ENCODE assay signal across 2 cellular contexts in the genomic region with DNA sequence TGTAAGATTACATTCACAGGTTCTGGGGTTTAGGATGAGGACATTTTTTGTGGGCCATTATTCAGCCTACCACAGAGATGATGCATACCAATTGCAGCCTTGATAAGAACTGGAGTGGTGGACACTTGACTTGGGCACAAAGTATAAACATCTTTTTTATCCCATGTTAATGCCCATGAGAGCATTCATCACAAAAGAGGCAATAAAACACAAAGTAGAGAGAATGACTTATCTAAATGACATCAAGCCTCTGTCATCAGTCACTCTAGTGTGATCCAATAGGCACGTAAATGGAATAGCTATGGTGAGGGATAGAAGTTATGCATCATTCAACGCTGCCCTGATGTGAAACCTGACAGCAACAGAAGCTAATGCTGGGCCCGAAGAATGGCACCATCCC.
TF ChIP-seq lines count a peak whose summit lies in the region.

No MANE protein-coding gene starts in this region.

TF ChIP-seq in IMR-90, 13 proteins besides CTCF, POLR2A, EP300 and RAD21:
- no peak for TF ChIP-seq NFE2L2 (IDR thresholded peaks at IDR 0.05; ENCODE audit: low read depth, low read length)
- TF ChIP-seq MAFK (IDR thresholded peaks at IDR 0.05; ENCODE audit: low read depth, low read length): no peak
- no peak for TF ChIP-seq BHLHE40 (IDR thresholded peaks at IDR 0.05; ENCODE audit: low read depth, low read length)
- no peak for TF ChIP-seq FOS (IDR thresholded peaks at IDR 0.05; ENCODE audit: low read depth, low read length)
- TF ChIP-seq, protein P1, sequence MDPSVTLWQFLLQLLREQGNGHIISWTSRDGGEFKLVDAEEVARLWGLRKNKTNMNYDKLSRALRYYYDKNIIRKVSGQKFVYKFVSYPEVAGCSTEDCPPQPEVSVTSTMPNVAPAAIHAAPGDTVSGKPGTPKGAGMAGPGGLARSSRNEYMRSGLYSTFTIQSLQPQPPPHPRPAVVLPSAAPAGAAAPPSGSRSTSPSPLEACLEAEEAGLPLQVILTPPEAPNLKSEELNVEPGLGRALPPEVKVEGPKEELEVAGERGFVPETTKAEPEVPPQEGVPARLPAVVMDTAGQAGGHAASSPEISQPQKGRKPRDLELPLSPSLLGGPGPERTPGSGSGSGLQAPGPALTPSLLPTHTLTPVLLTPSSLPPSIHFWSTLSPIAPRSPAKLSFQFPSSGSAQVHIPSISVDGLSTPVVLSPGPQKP (IDR thresholded peaks at IDR 0.05; ENCODE audit: borderline replicate concordance, low read depth, low read length): no peak
- TF ChIP-seq, protein P2, sequence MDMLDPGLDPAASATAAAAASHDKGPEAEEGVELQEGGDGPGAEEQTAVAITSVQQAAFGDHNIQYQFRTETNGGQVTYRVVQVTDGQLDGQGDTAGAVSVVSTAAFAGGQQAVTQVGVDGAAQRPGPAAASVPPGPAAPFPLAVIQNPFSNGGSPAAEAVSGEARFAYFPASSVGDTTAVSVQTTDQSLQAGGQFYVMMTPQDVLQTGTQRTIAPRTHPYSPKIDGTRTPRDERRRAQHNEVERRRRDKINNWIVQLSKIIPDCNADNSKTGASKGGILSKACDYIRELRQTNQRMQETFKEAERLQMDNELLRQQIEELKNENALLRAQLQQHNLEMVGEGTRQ (IDR thresholded peaks at IDR 0.05; ENCODE audit: low read depth, low read length): no peak
- TF ChIP-seq SMC3 (IDR thresholded peaks at IDR 0.05; ENCODE audit: low read depth, low read length): no peak
- TF ChIP-seq CHD1 (IDR thresholded peaks at IDR 0.05; ENCODE audit: low read depth, low read length): no peak
- no peak for TF ChIP-seq RCOR1 (IDR thresholded peaks at IDR 0.05; ENCODE audit: insufficient replicate concordance, low read length)
- no peak for TF ChIP-seq RFX5 (IDR thresholded peaks at IDR 0.05; ENCODE audit: low read depth, low read length)
- TF ChIP-seq MXI1 (IDR thresholded peaks at IDR 0.05; ENCODE audit: borderline replicate concordance, low read depth, low read length): no peak
- no peak for TF ChIP-seq CEBPB (IDR thresholded peaks at IDR 0.05; ENCODE audit: low read depth, low read length)
- no peak for TF ChIP-seq MAZ (IDR thresholded peaks at IDR 0.05; ENCODE audit: borderline replicate concordance, low read depth, low read length)

TF ChIP-seq in K562, 482 proteins besides CTCF, POLR2A, EP300 and RAD21 (continues in another document):
- TF ChIP-seq MAFK (IDR thresholded peaks at IDR 0.05; ENCODE audit: low read length) (no peak), JUND (IDR thresholded peaks at IDR 0.05; ENCODE audit: borderline replicate concordance, low read depth, low read length) (peak; percentile 31; the same call in 1 of the 2 replicates), JUND (tag; IDR thresholded peaks at IDR 0.05; ENCODE audit: borderline replicate concordance, low read depth, low read length) (0 out of 3 replicates have a peak, but pooled peaks have one; percentile 23), SRSF9 (IDR thresholded peaks at IDR 0.05; ENCODE audit: borderline replicate concordance, low read depth, low read length) (no peak), MAFG (tag; conservative IDR thresholded peaks at IDR 0.05) (peak; percentile 47), MAX (CRISPR knock-in tag; IDR thresholded peaks at IDR 0.05) (no peak), ZNF551 (CRISPR knock-in tag; IDR thresholded peaks at IDR 0.05) (no peak), FOSL1 (tag; conservative IDR thresholded peaks at IDR 0.05) (peak; percentile 70), RBM15 (IDR thresholded peaks at IDR 0.05; ENCODE audit: insufficient read depth, low read length) (no peak), POLR2B (IDR thresholded peaks at IDR 0.05; ENCODE audit: low read depth, partially characterized antibody) (no peak), SLC30A9 (CRISPR knock-in tag; IDR thresholded peaks at IDR 0.05) (no peak), ZNF224 (CRISPR knock-in tag; IDR thresholded peaks at IDR 0.05) (no peak), FOS (IDR thresholded peaks at IDR 0.05; ENCODE audit: extremely low read depth, insufficient read length) (no peak), ARID1B (IDR thresholded peaks at IDR 0.05) (no peak), SMAD1 (IDR thresholded peaks at IDR 0.05; ENCODE audit: low read depth, low read length, partially characterized antibody) (no peak), ZNF584 (CRISPR knock-in tag; IDR thresholded peaks at IDR 0.05; ENCODE audit: low read depth) (no peak), CREM (IDR thresholded peaks at IDR 0.05; ENCODE audit: low read depth) (0 out of 2 replicates have a peak, but pooled peaks have one; percentile 41), CHD7 (IDR thresholded peaks at IDR 0.05; ENCODE audit: low read depth, low read length) (no peak)
- TF ChIP-seq, protein P3, sequence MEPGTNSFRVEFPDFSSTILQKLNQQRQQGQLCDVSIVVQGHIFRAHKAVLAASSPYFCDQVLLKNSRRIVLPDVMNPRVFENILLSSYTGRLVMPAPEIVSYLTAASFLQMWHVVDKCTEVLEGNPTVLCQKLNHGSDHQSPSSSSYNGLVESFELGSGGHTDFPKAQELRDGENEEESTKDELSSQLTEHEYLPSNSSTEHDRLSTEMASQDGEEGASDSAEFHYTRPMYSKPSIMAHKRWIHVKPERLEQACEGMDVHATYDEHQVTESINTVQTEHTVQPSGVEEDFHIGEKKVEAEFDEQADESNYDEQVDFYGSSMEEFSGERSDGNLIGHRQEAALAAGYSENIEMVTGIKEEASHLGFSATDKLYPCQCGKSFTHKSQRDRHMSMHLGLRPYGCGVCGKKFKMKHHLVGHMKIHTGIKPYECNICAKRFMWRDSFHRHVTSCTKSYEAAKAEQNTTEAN (CRISPR knock-in tag; IDR thresholded peaks at IDR 0.05): no peak
- TF ChIP-seq, protein P4, sequence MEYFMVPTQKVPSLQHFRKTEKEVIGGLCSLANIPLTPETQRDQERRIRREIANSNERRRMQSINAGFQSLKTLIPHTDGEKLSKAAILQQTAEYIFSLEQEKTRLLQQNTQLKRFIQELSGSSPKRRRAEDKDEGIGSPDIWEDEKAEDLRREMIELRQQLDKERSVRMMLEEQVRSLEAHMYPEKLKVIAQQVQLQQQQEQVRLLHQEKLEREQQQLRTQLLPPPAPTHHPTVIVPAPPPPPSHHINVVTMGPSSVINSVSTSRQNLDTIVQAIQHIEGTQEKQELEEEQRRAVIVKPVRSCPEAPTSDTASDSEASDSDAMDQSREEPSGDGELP (CRISPR knock-in tag; IDR thresholded peaks at IDR 0.05; ENCODE audit: borderline replicate concordance): no peak
- TF ChIP-seq, protein P5, sequence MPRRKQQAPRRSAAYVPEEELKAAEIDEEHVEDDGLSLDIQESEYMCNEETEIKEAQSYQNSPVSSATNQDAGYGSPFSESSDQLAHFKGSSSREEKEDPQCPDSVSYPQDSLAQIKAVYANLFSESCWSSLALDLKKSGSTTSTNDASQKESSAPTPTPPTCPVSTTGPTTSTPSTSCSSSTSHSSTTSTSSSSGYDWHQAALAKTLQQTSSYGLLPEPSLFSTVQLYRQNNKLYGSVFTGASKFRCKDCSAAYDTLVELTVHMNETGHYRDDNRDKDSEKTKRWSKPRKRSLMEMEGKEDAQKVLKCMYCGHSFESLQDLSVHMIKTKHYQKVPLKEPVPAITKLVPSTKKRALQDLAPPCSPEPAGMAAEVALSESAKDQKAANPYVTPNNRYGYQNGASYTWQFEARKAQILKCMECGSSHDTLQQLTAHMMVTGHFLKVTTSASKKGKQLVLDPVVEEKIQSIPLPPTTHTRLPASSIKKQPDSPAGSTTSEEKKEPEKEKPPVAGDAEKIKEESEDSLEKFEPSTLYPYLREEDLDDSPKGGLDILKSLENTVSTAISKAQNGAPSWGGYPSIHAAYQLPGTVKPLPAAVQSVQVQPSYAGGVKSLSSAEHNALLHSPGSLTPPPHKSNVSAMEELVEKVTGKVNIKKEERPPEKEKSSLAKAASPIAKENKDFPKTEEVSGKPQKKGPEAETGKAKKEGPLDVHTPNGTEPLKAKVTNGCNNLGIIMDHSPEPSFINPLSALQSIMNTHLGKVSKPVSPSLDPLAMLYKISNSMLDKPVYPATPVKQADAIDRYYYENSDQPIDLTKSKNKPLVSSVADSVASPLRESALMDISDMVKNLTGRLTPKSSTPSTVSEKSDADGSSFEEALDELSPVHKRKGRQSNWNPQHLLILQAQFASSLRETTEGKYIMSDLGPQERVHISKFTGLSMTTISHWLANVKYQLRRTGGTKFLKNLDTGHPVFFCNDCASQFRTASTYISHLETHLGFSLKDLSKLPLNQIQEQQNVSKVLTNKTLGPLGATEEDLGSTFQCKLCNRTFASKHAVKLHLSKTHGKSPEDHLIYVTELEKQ (CRISPR knock-in tag; IDR thresholded peaks at IDR 0.05): no peak
- TF ChIP-seq, protein P6, sequence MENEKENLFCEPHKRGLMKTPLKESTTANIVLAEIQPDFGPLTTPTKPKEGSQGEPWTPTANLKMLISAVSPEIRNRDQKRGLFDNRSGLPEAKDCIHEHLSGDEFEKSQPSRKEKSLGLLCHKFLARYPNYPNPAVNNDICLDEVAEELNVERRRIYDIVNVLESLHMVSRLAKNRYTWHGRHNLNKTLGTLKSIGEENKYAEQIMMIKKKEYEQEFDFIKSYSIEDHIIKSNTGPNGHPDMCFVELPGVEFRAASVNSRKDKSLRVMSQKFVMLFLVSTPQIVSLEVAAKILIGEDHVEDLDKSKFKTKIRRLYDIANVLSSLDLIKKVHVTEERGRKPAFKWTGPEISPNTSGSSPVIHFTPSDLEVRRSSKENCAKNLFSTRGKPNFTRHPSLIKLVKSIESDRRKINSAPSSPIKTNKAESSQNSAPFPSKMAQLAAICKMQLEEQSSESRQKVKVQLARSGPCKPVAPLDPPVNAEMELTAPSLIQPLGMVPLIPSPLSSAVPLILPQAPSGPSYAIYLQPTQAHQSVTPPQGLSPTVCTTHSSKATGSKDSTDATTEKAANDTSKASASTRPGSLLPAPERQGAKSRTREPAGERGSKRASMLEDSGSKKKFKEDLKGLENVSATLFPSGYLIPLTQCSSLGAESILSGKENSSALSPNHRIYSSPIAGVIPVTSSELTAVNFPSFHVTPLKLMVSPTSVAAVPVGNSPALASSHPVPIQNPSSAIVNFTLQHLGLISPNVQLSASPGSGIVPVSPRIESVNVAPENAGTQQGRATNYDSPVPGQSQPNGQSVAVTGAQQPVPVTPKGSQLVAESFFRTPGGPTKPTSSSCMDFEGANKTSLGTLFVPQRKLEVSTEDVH (IDR thresholded peaks at IDR 0.05; ENCODE audit: low read depth, partially characterized antibody): no peak
